Comparison of ENCODE assay signal across 27 cellular contexts in genomic region chr13:36789730-36790129, GRCh38.
"Had no signal": no experiment of that assay in that cellular context is flagged by ENCODE, and none has a peak within 500 bp of the region (broad histone marks: within the 10 kb centered on the region; RNA-seq: fewer than 3 reads in every experiment).

No MANE protein-coding gene starts in this region.

- H3K36me3 Mint-ChIP-seq: immature natural killer cell; naive thymus-derived CD4-positive, alpha-beta T cell; natural killer cell treated with Interleukin-12 subunit alpha and Interleukin-12 subunit beta and Interleukin-15 and Interleukin-18, amount 100 ng/mL, for 72 hours; stimulated activated naive B cell treated with anti-CD40 and anti-IgM and Interleukin-4, amounts not matched to agents 10 μg/mL and 1 μg/mL and 100 μg/mL, for 72 hours had no signal

- H3K27ac Mint-ChIP-seq: immature natural killer cell; naive thymus-derived CD4-positive, alpha-beta T cell; natural killer cell treated with Interleukin-12 subunit alpha and Interleukin-12 subunit beta and Interleukin-15 and Interleukin-18, amount 100 ng/mL, for 72 hours; progenitor cell of endocrine pancreas; stimulated activated naive B cell treated with anti-CD40 and anti-IgM and Interleukin-4, amounts not matched to agents 10 μg/mL and 1 μg/mL and 100 μg/mL, for 72 hours had no signal

- H3K9me3 Mint-ChIP-seq: immature natural killer cell; natural killer cell treated with Interleukin-12 subunit alpha and Interleukin-12 subunit beta and Interleukin-15 and Interleukin-18, amount 100 ng/mL, for 72 hours; stimulated activated naive B cell treated with anti-CD40 and anti-IgM and Interleukin-4, amounts not matched to agents 10 μg/mL and 1 μg/mL and 100 μg/mL, for 72 hours had no signal

- H3K4me3 ChIP-seq: left lung, lower lobe of right lung, mucosa of descending colon, ovary, right atrium auricular region, right lobe of liver, stomach, testis, thyroid gland, transverse colon, upper lobe of left lung, vagina had no signal

- H3K4me1 ChIP-seq: left lung, lower lobe of right lung, right atrium auricular region, right lobe of liver, stomach, testis, thyroid gland, transverse colon, upper lobe of left lung, vagina had no signal

- H3K9me3 ChIP-seq: left lung, lower lobe of right lung, mucosa of descending colon, ovary, right atrium auricular region, right lobe of liver, stomach, testis, thyroid gland, transverse colon, upper lobe of left lung, vagina had no signal

- H3K27me3 Mint-ChIP-seq: progenitor cell of endocrine pancreas had no signal

- H3K27ac ChIP-seq: left lung, lower lobe of right lung, ovary, right atrium auricular region, right lobe of liver, stomach, testis, thyroid gland, transverse colon, upper lobe of left lung, vagina had no signal

- H3K4me1 Mint-ChIP-seq: immature natural killer cell; stimulated activated naive B cell treated with anti-CD40 and anti-IgM and Interleukin-4, amounts not matched to agents 10 μg/mL and 1 μg/mL and 100 μg/mL, for 72 hours had no signal

- H3K4me3 Mint-ChIP-seq: immature natural killer cell; naive thymus-derived CD4-positive, alpha-beta T cell; natural killer cell treated with Interleukin-12 subunit alpha and Interleukin-12 subunit beta and Interleukin-15 and Interleukin-18, amount 100 ng/mL, for 72 hours; stimulated activated naive B cell treated with anti-CD40 and anti-IgM and Interleukin-4, amounts not matched to agents 10 μg/mL and 1 μg/mL and 100 μg/mL, for 72 hours had no signal

- H3K36me3 ChIP-seq: left lung, lower lobe of right lung, ovary, right atrium auricular region, right lobe of liver, stomach, thyroid gland, transverse colon, upper lobe of left lung, vagina had no signal

- ATAC-seq: left colon; left lung; lower lobe of right lung; mucosa of descending colon; naive thymus-derived CD4-positive, alpha-beta T cell; natural killer cell treated with Interleukin-12 subunit alpha and Interleukin-12 subunit beta and Interleukin-15 and Interleukin-18, amount 100 ng/mL, for 72 hours; right lobe of liver; stimulated activated naive CD8-positive, alpha-beta T cell treated with anti-CD3 and anti-CD28 coated beads, Interleukin-15, Interleukin-2, amounts not matched to agents 100 U/mL and 50 U/mL, for 24 hours had no signal

- DNase-seq: hypothalamus; immature natural killer cell; kidney; left colon; left lung; lower lobe of right lung; mammary epithelial cell; midbrain; mucosa of descending colon; naive thymus-derived CD4-positive, alpha-beta T cell; ovary; right lobe of liver; stimulated activated CD4-positive, alpha-beta T cell treated with anti-CD3 and anti-CD28 coated beads, Interleukin-12 subunit alpha, Interleukin-12 subunit beta, amount 100 ng/mL, for 4 hours; stimulated activated CD4-positive, alpha-beta T cell treated with anti-CD3 and anti-CD28 coated beads, Interleukin-15, amount 100 ng/mL, for 24 hours; stimulated activated CD4-positive, alpha-beta T cell treated with anti-CD3 and anti-CD28 coated beads, Interleukin-2, amount 100 ng/mL, for 24 hours; stimulated activated CD4-positive, alpha-beta T cell treated with anti-CD3 and anti-CD28 coated beads, Interleukin-4, amount 100 ng/mL, for 1 hour; stimulated activated naive B cell treated with anti-CD40 and anti-IgM and Interleukin-4, amounts not matched to agents 10 μg/mL and 1 μg/mL and 100 μg/mL, for 72 hours; stimulated activated naive CD8-positive, alpha-beta T cell treated with anti-CD3 and anti-CD28 coated beads, Interleukin-15, Interleukin-2, amounts not matched to agents 100 U/mL and 50 U/mL, for 24 hours; stomach; testis; thyroid gland; transverse colon; upper lobe of left lung had no signal

- H3K27me3 ChIP-seq: left lung, ovary, right atrium auricular region, right lobe of liver, stomach, testis, thyroid gland, transverse colon, upper lobe of left lung, vagina had no signal
